ENCODE assay signal across 1 cellular context in genomic region chr6:167827588-167828324, GRCh38.
TF ChIP-seq lines count a peak whose summit lies in the region.

No MANE protein-coding gene starts in this region.

TF ChIP-seq in HepG2, 621 proteins besides CTCF, POLR2A, EP300 and RAD21 (continued from another document and continues in another):
- peak; percentile 10; the same call in 1 of the 2 replicates for TF ChIP-seq RXRB (CRISPR knock-in tag; IDR thresholded peaks at IDR 0.05; ENCODE audit: borderline replicate concordance)
- TF ChIP-seq SNRNP70 (IDR thresholded peaks at IDR 0.05; ENCODE audit: low read depth, low read length) = no peak
- TF ChIP-seq BCL6 (CRISPR knock-in tag; IDR thresholded peaks at IDR 0.05) = no peak
- TF ChIP-seq HMGXB3 (CRISPR knock-in tag; IDR thresholded peaks at IDR 0.05; ENCODE audit: borderline replicate concordance) = no peak
- TF ChIP-seq SNAPC5 (CRISPR knock-in tag; IDR thresholded peaks at IDR 0.05; ENCODE audit: borderline replicate concordance) = no peak
- TF ChIP-seq POLR2AphosphoS5 (IDR thresholded peaks at IDR 0.05; ENCODE audit: low read depth, low read length) = no peak
- TF ChIP-seq TFAP4 (IDR thresholded peaks at IDR 0.05; ENCODE audit: borderline replicate concordance, low read depth) = 0 out of 2 replicates have a peak, but pooled peaks have one; percentile 14
- TF ChIP-seq ARID3A (IDR thresholded peaks at IDR 0.05; ENCODE audit: low read depth, low read length) = no peak
- no peak for TF ChIP-seq REST (IDR thresholded peaks at IDR 0.05; ENCODE audit: borderline replicate concordance in 1 of 2, low read depth in 1 of 2, low read length in 2 of 2)
- TF ChIP-seq RFX1 (IDR thresholded peaks at IDR 0.05) = no peak
- no peak for TF ChIP-seq ZNF337 (CRISPR knock-in tag; IDR thresholded peaks at IDR 0.05; ENCODE audit: borderline replicate concordance, low read depth)
- no peak for TF ChIP-seq SMARCC2 (IDR thresholded peaks at IDR 0.05)
- no peak for TF ChIP-seq SKIL (CRISPR knock-in tag; IDR thresholded peaks at IDR 0.05; ENCODE audit: borderline replicate concordance)
- TF ChIP-seq ZNF781 (CRISPR knock-in tag; IDR thresholded peaks at IDR 0.05; ENCODE audit: borderline replicate concordance, not compliant biosample characterization) = peak; percentile 23
- 0 out of 2 replicates have a peak, but pooled peaks have one; percentile 46 for TF ChIP-seq HOXD1 (CRISPR knock-in tag; IDR thresholded peaks at IDR 0.05)
- TF ChIP-seq DPF2 (CRISPR knock-in tag; IDR thresholded peaks at IDR 0.05; ENCODE audit: borderline replicate concordance, low read depth) = no peak
- no peak for TF ChIP-seq NFATC3 (CRISPR knock-in tag; IDR thresholded peaks at IDR 0.05)
- 0 out of 2 replicates have a peak, but pooled peaks have one; percentile 53 for TF ChIP-seq HNF1B (CRISPR knock-in tag; IDR thresholded peaks at IDR 0.05)
- TF ChIP-seq HIC2 (CRISPR knock-in tag; IDR thresholded peaks at IDR 0.05; ENCODE audit: low read depth) = no peak
- TF ChIP-seq MTERF4 (CRISPR knock-in tag; IDR thresholded peaks at IDR 0.05) = no peak
- no peak for TF ChIP-seq TCF12 (IDR thresholded peaks at IDR 0.05)
- TF ChIP-seq TCF12 (CRISPR knock-in tag; IDR thresholded peaks at IDR 0.05) = 0 out of 2 replicates have a peak, but pooled peaks have one; percentile 65
- no peak for TF ChIP-seq MLXIP (CRISPR knock-in tag; IDR thresholded peaks at IDR 0.05; ENCODE audit: borderline replicate concordance)
- TF ChIP-seq DR1 (CRISPR knock-in tag; IDR thresholded peaks at IDR 0.05) = 0 out of 2 replicates have a peak, but pooled peaks have one; percentile 38
- TF ChIP-seq ZNF136 (CRISPR knock-in tag; IDR thresholded peaks at IDR 0.05; ENCODE audit: low read depth) = no peak
- TF ChIP-seq SALL2 (CRISPR knock-in tag; IDR thresholded peaks at IDR 0.05) = peak; percentile 63; the same call in 1 of the 2 replicates
- TF ChIP-seq GATAD1 (CRISPR knock-in tag; IDR thresholded peaks at IDR 0.05) = no peak
- TF ChIP-seq NPAS2 (CRISPR knock-in tag; IDR thresholded peaks at IDR 0.05; ENCODE audit: borderline replicate concordance) = no peak
- TF ChIP-seq ZKSCAN1 (IDR thresholded peaks at IDR 0.05; ENCODE audit: low read length) = no peak
- no peak for TF ChIP-seq ARNT2 (CRISPR knock-in tag; IDR thresholded peaks at IDR 0.05; ENCODE audit: low read depth)
- TF ChIP-seq DRAP1 (CRISPR knock-in tag; IDR thresholded peaks at IDR 0.05) = no peak
- no peak for TF ChIP-seq ELF1 (CRISPR knock-in tag; IDR thresholded peaks at IDR 0.05)
